Comparison of ENCODE assay signal across 8 cellular contexts in genomic region chr5:100731768-100732167, GRCh38.
A peak's percentile ranks its signal among the peaks of the same experiment; 100 is the strongest.
DNase-seq lines count a peak whose midpoint lies in the region; ATAC-seq, FAIRE-seq and TF ChIP-seq lines count a peak whose summit lies in the region.

No MANE protein-coding gene starts in this region.

- TF ChIP-seq RAD21 in A549 (conservative IDR thresholded peaks at IDR 0.05 in 1 of 2, IDR thresholded peaks at IDR 0.05 in 1 of 2) = no peak

- CTCF ChIA-PET in A549 (lab: Yijun Ruan, JAX) = no interaction called here

- TF ChIP-seq EP300 in A549 (IDR thresholded peaks at IDR 0.05) = no peak

- H3K27ac ChIP-seq in A549 (no peak overlapping the region), caudate nucleus (ENCODE audit: low read depth, low read length) (no peak overlapping the region)

- ATAC-seq in A549 = peak in 1 of 2 experiments; percentile 36; a peak in 1 of 6 replicates
- ATAC-seq in GM18517 (IDR thresholded peaks at IDR 0.05; ENCODE audit: unreplicated experiment) = peak; percentile 97
- ATAC-seq in HG02885 (IDR thresholded peaks at IDR 0.05; ENCODE audit: poor library complexity, unreplicated experiment) = peak; percentile 98

- TF ChIP-seq CTCF in A549 (IDR thresholded peaks at IDR 0.05) = no peak

- WGBS in A549 (ENCODE audit: missing lambda C conversion rate) = 27% methylated on average over 6 of the region's 6 CpGs

- no peak for TF ChIP-seq POLR2A in A549 (IDR thresholded peaks at IDR 0.05; ENCODE audit: low read length)

- POLR2A ChIA-PET in A549 (lab: Yijun Ruan, JAX) = no interaction called here

- in situ Hi-C loops in SK-MEL-5 (cut with HindIII; ENCODE audit: low pct_unique_long_range_greater_than_20kb, low sequenced_read_pairs) = no loop called here

- no peaks in the 10 kb centered on the region for H3K9me3 ChIP-seq in A549

- DNase-seq in A549 (ENCODE audit: low read depth in 1 of 2, low spot score in 1 of 2) = no peak
- peak; percentile 20 for DNase-seq in SK-MEL-5 (ENCODE audit: low read depth, low spot score)
- DNase-seq in pons (ENCODE audit: low spot score) = peak; percentile 15
- no peak for DNase-seq in NCI-H146 treated with DMSO at 0.1 percent for 48 hours (lab: John Stamatoyannopoulos, UW; ENCODE audit: unreplicated experiment)
- no peak for DNase-seq in caudate nucleus (lab: John Stamatoyannopoulos, UW)
- no peak for DNase-seq in Ammon's horn (ENCODE audit: low spot score)

- no peak overlapping the region for H3K4me3 ChIP-seq in A549

- no peaks in the 10 kb centered on the region for H3K4me1 ChIP-seq in A549

- FAIRE-seq in A549 (lab: Jason Lieb, UNC) = no peak

- peak overlapping the region; percentile 57 for H3K4me2 ChIP-seq in A549

TF ChIP-seq in A549, 52 proteins besides CTCF, POLR2A, EP300 and RAD21:
- TF ChIP-seq USF2 (IDR thresholded peaks at IDR 0.05) = no peak
- peak; percentile 72 for TF ChIP-seq MAFK (IDR thresholded peaks at IDR 0.05; ENCODE audit: partially characterized antibody)

Comparison
In these comparisons a context has a peak if more than half of its experiments do, and no peak if none do; other contexts are left out.
1. DNase-seq: peak in SK-MEL-5 (single experiment) and pons (single experiment); none in A549 (0 of 2), NCI-H146 treated with DMSO at 0.1 percent for 48 hours (single experiment), caudate nucleus (0 of 61) and Ammon's horn (single experiment).